7 cellular contexts compared by ENCODE assay signal in genomic region chr15:74669627-74670026, GRCh38.
"Had no signal": no experiment of that assay in that cellular context is flagged by ENCODE, and none has a peak within 500 bp of the region (broad histone marks: within the 10 kb centered on the region; RNA-seq: fewer than 3 reads in every experiment).

No MANE protein-coding gene starts in this region.

- H3K4me3 Mint-ChIP-seq: IgD-negative memory B cell had no signal

- H3K27ac ChIP-seq: HL-60, KMS-11 had no signal

- H3K27me3 Mint-ChIP-seq: IgD-negative memory B cell had no signal

- H3K4me3 ChIP-seq: K562 had no signal

- H3K27ac Mint-ChIP-seq: IgD-negative memory B cell had no signal

- DNase-seq: IMR-90, KBM-7, KG1 had no signal

- H3K9me3 Mint-ChIP-seq: IgD-negative memory B cell had no signal

- H3K36me3 Mint-ChIP-seq: IgD-negative memory B cell had no signal
